ENCODE assay signal across 7 cellular contexts in the genomic region with DNA sequence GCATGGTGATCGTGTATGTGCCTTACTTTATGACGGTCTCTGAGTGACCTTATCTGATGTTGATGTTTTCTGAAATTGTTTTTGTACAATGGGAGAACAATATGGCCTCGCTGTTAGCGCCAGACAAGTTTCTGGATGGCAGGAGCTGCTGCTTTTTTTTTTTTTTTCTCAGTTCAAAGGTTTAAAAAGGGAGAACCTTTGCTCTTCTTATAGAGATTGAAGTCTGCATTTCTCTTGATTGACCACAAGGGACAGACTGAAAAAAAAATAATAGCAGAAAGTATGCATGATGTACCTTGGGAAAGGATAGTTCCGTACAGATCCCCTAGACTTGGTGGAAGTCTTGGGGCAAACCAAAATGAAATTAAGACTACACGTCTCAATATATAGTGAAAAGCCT. TPM values are rescaled to one million over a fixed set of nuclear protein-coding genes. Genes with fewer than 3 reads are reported as not detected.
DNase-seq lines count a peak whose midpoint lies in the region; ATAC-seq and TF ChIP-seq lines count a peak whose summit lies in the region.
"Not testable (repeated sequence)": the region's sequence is repeated elsewhere in the genome, so short reads cannot be mapped to it uniquely, and the experiment has no call there.

No MANE protein-coding gene starts in this region.

- H3K4me3 Mint-ChIP-seq in CD4-positive, CD25-positive, alpha-beta regulatory T cell; endodermal cell: not testable (repeated sequence)

- H2AFZ ChIP-seq in osteoblast (ENCODE audit: low read length) = not testable (repeated sequence)

- not testable (repeated sequence) for H3K79me2 ChIP-seq in osteoblast (ENCODE audit: insufficient read depth, low read length)

- H3K9me3 ChIP-seq in CD4-positive, CD25-positive, alpha-beta regulatory T cell (ENCODE audit: control insufficient read depth in 2 of 2, low read length in 2 of 2); endodermal cell (ENCODE audit: control insufficient read depth, low read length); osteoblast (ENCODE audit: low read depth, low read length): not testable (repeated sequence)

- H3K27me3 Mint-ChIP-seq in CD4-positive, CD25-positive, alpha-beta regulatory T cell; endodermal cell (ENCODE audit: insufficient read depth): not testable (repeated sequence)

- not testable (repeated sequence) for H3K4me3 ChIP-seq in CD4-positive, CD25-positive, alpha-beta regulatory T cell (ENCODE audit: low read depth, low read length); brain microvascular endothelial cell (ENCODE audit: low read depth, low read length); endodermal cell (ENCODE audit: low read length); osteoblast (ENCODE audit: insufficient read depth, low read length)

- in situ Hi-C loops in brain microvascular endothelial cell (cut with HindIII; ENCODE audit: low pct_ligation_motif_present, low sequenced_read_pairs) = not testable (repeated sequence)

- H3K4me1 Mint-ChIP-seq in CD4-positive, CD25-positive, alpha-beta regulatory T cell; endodermal cell: not testable (repeated sequence)

- H3K36me3 Mint-ChIP-seq in CD4-positive, CD25-positive, alpha-beta regulatory T cell; endodermal cell (ENCODE audit: low read depth): not testable (repeated sequence)

- not testable (repeated sequence) for H3K4me2 ChIP-seq in osteoblast (ENCODE audit: insufficient read depth, low read length)

- H3K9me3 Mint-ChIP-seq in CD4-positive, CD25-positive, alpha-beta regulatory T cell; endodermal cell: not testable (repeated sequence)

- not testable (repeated sequence) for H3K27ac Mint-ChIP-seq in CD4-positive, CD25-positive, alpha-beta regulatory T cell; endodermal cell

- H3K9ac ChIP-seq in endodermal cell (ENCODE audit: extremely low read depth, low read length, poor library complexity, severe bottlenecking) = not testable (repeated sequence)

- not testable (repeated sequence) for H4K20me1 ChIP-seq in osteoblast (ENCODE audit: insufficient read depth, low read length)

- H3K27me3 ChIP-seq in CD4-positive, CD25-positive, alpha-beta regulatory T cell (ENCODE audit: control insufficient read depth, insufficient read depth, low read length); brain microvascular endothelial cell (replicated peaks); endodermal cell (ENCODE audit: control insufficient read depth, insufficient read depth, low read length, poor library complexity, severe bottlenecking); osteoblast (ENCODE audit: insufficient read depth, low read length): not testable (repeated sequence)

- H3K4me1 ChIP-seq in CD4-positive, CD25-positive, alpha-beta regulatory T cell (ENCODE audit: control insufficient read depth, insufficient read depth, low read length, poor library complexity, severe bottlenecking); endodermal cell (ENCODE audit: control insufficient read depth, insufficient read depth, low read length); osteoblast (ENCODE audit: insufficient read depth, low read length): not testable (repeated sequence)

- WGBS in endodermal cell (ENCODE audit: insufficient coverage in 1 of 2, insufficient read length in 1 of 2), 2 experiments = 100% methylated on average over 2 of the region's 6 CpGs; no CpG with 5 or more reads in 1 of the 2 experiments

- peak in 2 of 3 donors; percentile 0 to 3 for DNase-seq in CD4-positive, CD25-positive, alpha-beta regulatory T cell
- DNase-seq in HT-29 (ENCODE audit: low spot score) (peak; percentile 9), NCI-H460 (ENCODE audit: extremely low read depth, low read depth) (peak; percentile 0), left kidney (ENCODE audit: low read depth, low spot score) (peak; percentile 0)
- DNase-seq in brain microvascular endothelial cell; endodermal cell; osteoblast (ENCODE audit: insufficient read length, low spot score, missing footprints): not testable (repeated sequence)

- not testable (repeated sequence) for H3K36me3 ChIP-seq in CD4-positive, CD25-positive, alpha-beta regulatory T cell (ENCODE audit: control insufficient read depth, insufficient read depth, low read length); brain microvascular endothelial cell (replicated peaks); endodermal cell (ENCODE audit: control insufficient read depth, insufficient read depth, low read length); osteoblast (ENCODE audit: insufficient read depth, low read length)

- TF ChIP-seq CTCF in brain microvascular endothelial cell (IDR thresholded peaks at IDR 0.05; ENCODE audit: low read depth, low read length, missing control alignments) (peak; percentile 5), endodermal cell (conservative IDR thresholded peaks at IDR 0.05) (peak; percentile 45), osteoblast (IDR thresholded peaks at IDR 0.05; ENCODE audit: extremely low read depth, low read depth, low read length) (peak; percentile 8)

- H3K27ac ChIP-seq in CD4-positive, CD25-positive, alpha-beta regulatory T cell (ENCODE audit: insufficient read depth, low read length, poor library complexity, severe bottlenecking); brain microvascular endothelial cell; endodermal cell (ENCODE audit: low read depth, low read length); osteoblast (ENCODE audit: low read depth, low read length): not testable (repeated sequence)

- not testable (repeated sequence) for ATAC-seq in CD4-positive, CD25-positive, alpha-beta regulatory T cell (ENCODE audit: low read depth in 2 of 2)

RNA-seq across cellular contexts. Expression of gene TCAF2, which starts 5.2 kb away (rescaled TPM):
- 41.3 TPM for total RNA-seq in CD4-positive, CD25-positive, alpha-beta regulatory T cell
- polyA plus RNA-seq in CD4-positive, CD25-positive, alpha-beta regulatory T cell = 10 to 100 TPM; 12.7 to 13.9 (median 12.9) TPM
- total RNA-seq in HT-29 (2014; rRNA removed; shearing (Covaris generic)) = 0.65 and 0.71 TPM in 2 replicates
- total RNA-seq in NCI-H460 (2014; rRNA removed; shearing (Covaris generic)) = 23.0 and 28.9 TPM in 2 replicates
- polyA plus RNA-seq in NCI-H460 (2014; cell fraction: nucleus; rRNA removed) = 33.9 and 43.2 TPM in 2 replicates
- under 1 TPM in 1 of 2 donors, not detected in 1; 0.20 TPM for total RNA-seq in endodermal cell
- polyA plus RNA-seq in endodermal cell (2013, experiment 1 of 2) = 0.32 TPM
- polyA plus RNA-seq in endodermal cell (2013, experiment 2 of 2) = 0.33 TPM
- 1.8 and 2.5 TPM in 2 replicates for total RNA-seq in osteoblast

RNA-seq across cellular contexts. Expression of gene CTAGE15, which starts 43.9 kb away (rescaled TPM):
- 1.2 TPM for total RNA-seq in CD4-positive, CD25-positive, alpha-beta regulatory T cell
- polyA plus RNA-seq in CD4-positive, CD25-positive, alpha-beta regulatory T cell = under 1 TPM in 2 of 4 donors, not detected in 2; 0.14 to 0.18 TPM
- 0.51 and 1.4 TPM in 2 replicates for total RNA-seq in HT-29 (2014; rRNA removed; shearing (Covaris generic))
- not detected in 2 replicates for total RNA-seq in NCI-H460 (2014; rRNA removed; shearing (Covaris generic))
- 0.50 and 0.84 TPM in 2 replicates for polyA plus RNA-seq in NCI-H460 (2014; cell fraction: nucleus; rRNA removed)
- total RNA-seq in endodermal cell (1 to 10 TPM in 1 of 2 donors, under 1 TPM in 1; 0.35 to 1.9 TPM), osteoblast (0.88 TPM in 1 of 2 replicates, not detected in the other)
- 0.28 TPM for polyA plus RNA-seq in endodermal cell (2013, experiment 1 of 2)
- 0.12 TPM for polyA plus RNA-seq in endodermal cell (2013, experiment 2 of 2)
